ENCODE assay signal across 1 cellular context in the genomic region with DNA sequence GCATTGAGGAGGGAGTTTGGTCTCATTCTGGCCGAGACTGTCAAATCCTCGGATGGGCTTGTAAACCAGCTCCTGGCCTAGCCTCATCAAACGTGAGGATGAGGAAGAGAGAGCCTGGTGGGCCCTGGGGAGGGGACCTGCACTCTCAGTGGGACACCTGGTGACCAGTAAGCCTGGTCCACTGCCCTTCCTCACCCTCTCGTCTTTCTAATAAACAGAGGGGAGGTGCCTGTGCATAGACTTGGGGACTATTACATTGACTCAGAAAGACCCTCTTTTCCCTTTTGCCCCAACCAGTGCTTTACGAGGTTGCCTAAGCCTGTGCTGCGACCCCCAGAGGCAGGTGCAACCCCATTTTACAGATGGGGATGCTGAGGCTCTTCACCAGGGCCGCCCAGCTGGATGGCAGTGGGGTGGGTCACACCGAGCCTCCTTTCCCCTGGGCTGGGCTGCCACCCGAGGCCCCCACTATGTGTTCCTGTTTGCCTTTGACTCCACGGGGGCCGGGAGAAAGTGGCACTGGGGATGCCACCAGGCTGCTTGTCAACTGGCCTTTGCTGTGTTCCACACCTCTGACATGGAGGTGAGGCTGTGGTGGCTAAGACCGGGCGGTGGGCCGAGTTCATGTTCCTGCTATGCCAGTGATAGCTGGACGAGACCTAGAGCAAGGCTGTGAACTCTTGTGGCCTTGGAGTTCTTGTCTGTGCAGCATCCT.
TF ChIP-seq lines count a peak whose summit lies in the region.

No MANE protein-coding gene starts in this region.

TF ChIP-seq in IMR-90, 13 proteins besides CTCF, POLR2A, EP300 and RAD21 (continued from another document):
- TF ChIP-seq, protein P1, sequence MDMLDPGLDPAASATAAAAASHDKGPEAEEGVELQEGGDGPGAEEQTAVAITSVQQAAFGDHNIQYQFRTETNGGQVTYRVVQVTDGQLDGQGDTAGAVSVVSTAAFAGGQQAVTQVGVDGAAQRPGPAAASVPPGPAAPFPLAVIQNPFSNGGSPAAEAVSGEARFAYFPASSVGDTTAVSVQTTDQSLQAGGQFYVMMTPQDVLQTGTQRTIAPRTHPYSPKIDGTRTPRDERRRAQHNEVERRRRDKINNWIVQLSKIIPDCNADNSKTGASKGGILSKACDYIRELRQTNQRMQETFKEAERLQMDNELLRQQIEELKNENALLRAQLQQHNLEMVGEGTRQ (IDR thresholded peaks at IDR 0.05; ENCODE audit: low read depth, low read length) = no peak
- TF ChIP-seq FOS (IDR thresholded peaks at IDR 0.05; ENCODE audit: low read depth, low read length) (no peak), CEBPB (IDR thresholded peaks at IDR 0.05; ENCODE audit: low read depth, low read length) (no peak), CHD1 (IDR thresholded peaks at IDR 0.05; ENCODE audit: low read depth, low read length) (no peak), RFX5 (IDR thresholded peaks at IDR 0.05; ENCODE audit: low read depth, low read length) (no peak), MAZ (IDR thresholded peaks at IDR 0.05; ENCODE audit: borderline replicate concordance, low read depth, low read length) (no peak)
- TF ChIP-seq, protein P2, sequence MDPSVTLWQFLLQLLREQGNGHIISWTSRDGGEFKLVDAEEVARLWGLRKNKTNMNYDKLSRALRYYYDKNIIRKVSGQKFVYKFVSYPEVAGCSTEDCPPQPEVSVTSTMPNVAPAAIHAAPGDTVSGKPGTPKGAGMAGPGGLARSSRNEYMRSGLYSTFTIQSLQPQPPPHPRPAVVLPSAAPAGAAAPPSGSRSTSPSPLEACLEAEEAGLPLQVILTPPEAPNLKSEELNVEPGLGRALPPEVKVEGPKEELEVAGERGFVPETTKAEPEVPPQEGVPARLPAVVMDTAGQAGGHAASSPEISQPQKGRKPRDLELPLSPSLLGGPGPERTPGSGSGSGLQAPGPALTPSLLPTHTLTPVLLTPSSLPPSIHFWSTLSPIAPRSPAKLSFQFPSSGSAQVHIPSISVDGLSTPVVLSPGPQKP (IDR thresholded peaks at IDR 0.05; ENCODE audit: borderline replicate concordance, low read depth, low read length) = no peak
